Comparison of ENCODE assay signal across 20 cellular contexts in the genomic region with DNA sequence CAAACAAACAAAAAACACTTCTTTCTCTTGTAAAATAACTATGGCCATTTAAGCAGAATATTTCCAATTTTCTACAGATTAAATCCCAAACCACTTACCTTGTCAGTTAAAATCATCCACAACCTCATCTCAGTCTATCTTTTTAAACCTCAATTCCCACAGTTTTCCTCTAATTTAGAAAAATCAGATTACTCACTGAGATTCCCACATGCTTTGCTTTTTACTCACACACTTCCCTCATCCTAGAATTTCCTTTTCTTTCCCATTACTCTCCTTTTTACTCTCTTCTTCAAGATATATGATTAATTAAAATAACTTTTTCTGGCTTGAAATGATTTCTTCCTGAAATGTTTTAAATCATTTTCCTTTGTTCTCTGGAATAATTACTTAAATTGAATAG.
"Had no signal": no experiment of that assay in that cellular context is flagged by ENCODE, and none has a peak within 500 bp of the region (broad histone marks: within the 10 kb centered on the region; RNA-seq: fewer than 3 reads in every experiment).

No MANE protein-coding gene starts in this region.

- H3K36me3 ChIP-seq: esophagus muscularis mucosa, right lobe of liver, upper lobe of right lung had no signal

- H3K27me3 ChIP-seq: esophagus muscularis mucosa, right lobe of liver, testis, upper lobe of right lung had no signal

- H3K4me3 Mint-ChIP-seq: activated B cell treated with CpG ODN at 0.5 μM for 24 hours; activated CD4-positive, alpha-beta T cell treated with anti-CD3 and anti-CD28 coated beads, Interleukin-2, amount 10 ng/mL, durations not matched to agents 7 days and 5 days; activated naive CD4-positive, alpha-beta T cell treated with anti-CD3 and anti-CD28 coated beads, Interleukin-2, amount 50 U/mL, for 24 hours; brain; dendritic cell treated with granulocyte-macrophage colony-stimulating factor and Interleukin-4, amounts not matched to agents 40 ng/mL and 50 ng/mL, for 4 days; naive thymus-derived CD4-positive, alpha-beta T cell; stimulated activated naive CD8-positive, alpha-beta T cell treated with anti-CD3 and anti-CD28 coated beads, Interleukin-15, Interleukin-2, amounts not matched to agents 100 ng/mL and 50 ng/mL, for 24 hours had no signal

- H3K27ac Mint-ChIP-seq: activated B cell treated with CpG ODN at 0.5 μM for 24 hours; activated CD4-positive, alpha-beta T cell treated with anti-CD3 and anti-CD28 coated beads, Interleukin-2, amount 10 ng/mL, durations not matched to agents 7 days and 5 days; activated naive CD4-positive, alpha-beta T cell treated with anti-CD3 and anti-CD28 coated beads, Interleukin-2, amount 50 U/mL, for 24 hours; dendritic cell treated with granulocyte-macrophage colony-stimulating factor and Interleukin-4, amounts not matched to agents 40 ng/mL and 50 ng/mL, for 4 days; naive thymus-derived CD4-positive, alpha-beta T cell; stimulated activated naive CD8-positive, alpha-beta T cell treated with anti-CD3 and anti-CD28 coated beads, Interleukin-15, Interleukin-2, amounts not matched to agents 100 ng/mL and 50 ng/mL, for 24 hours had no signal

- H3K9me3 Mint-ChIP-seq: activated CD4-positive, alpha-beta T cell treated with anti-CD3 and anti-CD28 coated beads, Interleukin-2, amount 10 ng/mL, durations not matched to agents 7 days and 5 days; activated naive CD4-positive, alpha-beta T cell treated with anti-CD3 and anti-CD28 coated beads, Interleukin-2, amount 50 U/mL, for 24 hours; dendritic cell treated with granulocyte-macrophage colony-stimulating factor and Interleukin-4, amounts not matched to agents 40 ng/mL and 50 ng/mL, for 4 days had no signal

- H3K27me3 Mint-ChIP-seq: activated B cell treated with CpG ODN at 0.5 μM for 24 hours; activated CD4-positive, alpha-beta T cell treated with anti-CD3 and anti-CD28 coated beads, Interleukin-2, amount 10 ng/mL, durations not matched to agents 7 days and 5 days; activated naive CD4-positive, alpha-beta T cell treated with anti-CD3 and anti-CD28 coated beads, Interleukin-2, amount 50 U/mL, for 24 hours; dendritic cell treated with granulocyte-macrophage colony-stimulating factor and Interleukin-4, amounts not matched to agents 40 ng/mL and 50 ng/mL, for 4 days; naive thymus-derived CD4-positive, alpha-beta T cell; stimulated activated naive CD8-positive, alpha-beta T cell treated with anti-CD3 and anti-CD28 coated beads, Interleukin-15, Interleukin-2, amounts not matched to agents 100 ng/mL and 50 ng/mL, for 24 hours had no signal

- H3K4me3 ChIP-seq: esophagus muscularis mucosa, lung, psoas muscle, right lobe of liver, testis, upper lobe of right lung had no signal

- DNase-seq: activated B cell treated with CpG ODN at 0.5 μM for 24 hours; activated CD4-positive, alpha-beta T cell treated with anti-CD3 and anti-CD28 coated beads, Interleukin-2, amount 10 ng/mL, durations not matched to agents 7 days and 5 days; amniotic stem cell; foreskin fibroblast; head of caudate nucleus; left colon; naive thymus-derived CD4-positive, alpha-beta T cell; nucleus accumbens; psoas muscle; right lobe of liver; stimulated activated CD4-positive, alpha-beta T cell treated with anti-CD3 and anti-CD28 coated beads, Interleukin-2, amount 100 ng/mL, for 48 hours; T-helper 1 cell; testis; upper lobe of right lung had no signal

- ATAC-seq: left colon; naive thymus-derived CD4-positive, alpha-beta T cell; psoas muscle; right lobe of liver; upper lobe of right lung had no signal

- H3K4me1 Mint-ChIP-seq: activated B cell treated with CpG ODN at 0.5 μM for 24 hours; activated CD4-positive, alpha-beta T cell treated with anti-CD3 and anti-CD28 coated beads, Interleukin-2, amount 10 ng/mL, durations not matched to agents 7 days and 5 days; activated naive CD4-positive, alpha-beta T cell treated with anti-CD3 and anti-CD28 coated beads, Interleukin-2, amount 50 U/mL, for 24 hours; naive thymus-derived CD4-positive, alpha-beta T cell had no signal

- H3K27ac ChIP-seq: esophagus muscularis mucosa, psoas muscle, right lobe of liver, testis, upper lobe of right lung had no signal

- H3K36me3 Mint-ChIP-seq: activated naive CD4-positive, alpha-beta T cell treated with anti-CD3 and anti-CD28 coated beads, Interleukin-2, amount 50 U/mL, for 24 hours; naive thymus-derived CD4-positive, alpha-beta T cell had no signal

- H3K4me1 ChIP-seq: right lobe of liver, testis, upper lobe of right lung had no signal
